In genomic region chr11:13261600-13262061, GRCh38 we compare ENCODE assay signal across 10 cellular contexts. TPM values are rescaled to one million over a fixed set of nuclear protein-coding genes. Genes with fewer than 3 reads are reported as not detected.
DNase-seq lines count a peak whose midpoint lies in the region; ATAC-seq and TF ChIP-seq lines count a peak whose summit lies in the region.
"Had no signal": no experiment of that assay in that cellular context is flagged by ENCODE, and none has a peak within 500 bp of the region (broad histone marks: within the 10 kb centered on the region; RNA-seq: fewer than 3 reads in every experiment).

No MANE protein-coding gene starts in this region.

- H3K36me3 ChIP-seq in gastrocnemius medialis: no peaks in the 10 kb centered on the region

- no peak overlapping the region for H3K4me3 Mint-ChIP-seq in activated CD4-positive, alpha-beta T cell treated with anti-CD3 and anti-CD28 coated beads, Interleukin-2, amount 10 ng/mL, durations not matched to agents 24 days and 14 days
- H3K4me3 Mint-ChIP-seq: memory B cell had no signal

- no peaks in the 10 kb centered on the region for H3K36me3 Mint-ChIP-seq in activated CD4-positive, alpha-beta T cell treated with anti-CD3 and anti-CD28 coated beads, Interleukin-2, amount 10 ng/mL, durations not matched to agents 24 days and 14 days (ENCODE audit: low read depth)
- H3K36me3 Mint-ChIP-seq: memory B cell had no signal

- H3K9me3 Mint-ChIP-seq in activated CD4-positive, alpha-beta T cell treated with anti-CD3 and anti-CD28 coated beads, Interleukin-2, amount 10 ng/mL, durations not matched to agents 24 days and 14 days: no peaks in the 10 kb centered on the region
- H3K9me3 Mint-ChIP-seq: memory B cell had no signal

- peak; percentile 73 to 95 for ATAC-seq in left cardiac atrium
- ATAC-seq in gastrocnemius medialis: peak; percentile 90 to 92
- ATAC-seq in HG03175 (IDR thresholded peaks at IDR 0.05; ENCODE audit: unreplicated experiment): no peak

- H3K27ac ChIP-seq in gastrocnemius medialis: peak overlapping the region; percentile 57 to 64 (median 62)

- H3K27me3 ChIP-seq in gastrocnemius medialis: no peaks in the 10 kb centered on the region

- H3K4me3 ChIP-seq in gastrocnemius medialis: no peak overlapping the region

- DNase-seq in EL: peak; percentile 95
- peak; percentile 16 for DNase-seq in T1000 (lab: John Stamatoyannopoulos, UW)
- DNase-seq in left cardiac atrium: no peak
- DNase-seq in gastrocnemius medialis: no peak
- no peak for DNase-seq in T-helper 2 cell
- no peak for DNase-seq in activated CD4-positive, alpha-beta T cell treated with anti-CD3 and anti-CD28 coated beads, Interleukin-2, amount 10 ng/mL, durations not matched to agents 24 days and 14 days
- DNase-seq in NCI-H446 (lab: John Stamatoyannopoulos, UW): no peak
- DNase-seq: activated naive CD4-positive, alpha-beta T cell had no signal

- H3K9me3 ChIP-seq in gastrocnemius medialis: no peaks in the 10 kb centered on the region

- peaks cover 15% of the 10 kb centered on the region for H3K4me1 Mint-ChIP-seq in activated CD4-positive, alpha-beta T cell treated with anti-CD3 and anti-CD28 coated beads, Interleukin-2, amount 10 ng/mL, durations not matched to agents 24 days and 14 days

- no peak overlapping the region for H3K27ac Mint-ChIP-seq in activated CD4-positive, alpha-beta T cell treated with anti-CD3 and anti-CD28 coated beads, Interleukin-2, amount 10 ng/mL, durations not matched to agents 24 days and 14 days
- H3K27ac Mint-ChIP-seq: memory B cell had no signal

- TF ChIP-seq CTCF in gastrocnemius medialis (IDR thresholded peaks at IDR 0.05 in 4 of 5, conservative IDR thresholded peaks at IDR 0.05 in 1 of 5): no peak

- TF ChIP-seq POLR2A in gastrocnemius medialis (IDR thresholded peaks at IDR 0.05): no peak

- H3K27me3 Mint-ChIP-seq in activated CD4-positive, alpha-beta T cell treated with anti-CD3 and anti-CD28 coated beads, Interleukin-2, amount 10 ng/mL, durations not matched to agents 24 days and 14 days: peaks cover 49% of the 10 kb centered on the region

- in situ Hi-C loops in gastrocnemius medialis (cut with MboI; ENCODE audit: low sequenced_read_pairs in 4 of 4): no loop called here

- peaks cover 21% of the 10 kb centered on the region in 2 donors for H3K4me1 ChIP-seq in gastrocnemius medialis

- intact Hi-C loops in left cardiac atrium (cut with DNase I) (no loop called here), gastrocnemius medialis (cut with DNase I; ENCODE audit: low total_unique reads) (no loop called here)
- intact Hi-C loops in activated CD4-positive, alpha-beta T cell treated with anti-CD3 and anti-CD28 coated beads, Interleukin-2, amount 10 ng/mL, durations not matched to agents 24 days and 14 days (cut with micrococcal nuclease): no loop called here

RNA-seq across cellular contexts. Expression of gene BMAL1, which starts 16.0 kb away (rescaled TPM):
- total RNA-seq in left cardiac atrium: 10 to 100 TPM in 1 of 2 donors, 1 to 10 TPM in 1; 7.8 to 17.0 TPM
- total RNA-seq in gastrocnemius medialis: 10 to 100 TPM; 27.7 to 81.8 (median 41.0) TPM
- total RNA-seq in activated CD4-positive, alpha-beta T cell treated with anti-CD3 and anti-CD28 coated beads, Interleukin-2, amount 10 ng/mL, durations not matched to agents 24 days and 14 days: 22.2 and 22.4 TPM in 2 replicates

Comparison
In these comparisons a context has a peak if more than half of its experiments do, and no peak if none do; other contexts are left out.
1. DNase-seq: peak in EL (single experiment) and T1000 (single experiment); none in left cardiac atrium (single experiment), gastrocnemius medialis (0 of 2), T-helper 2 cell (0 of 5), activated CD4-positive, alpha-beta T cell treated with anti-CD3 and anti-CD28 coated beads, Interleukin-2, amount 10 ng/mL, durations not matched to agents 24 days and 14 days (single experiment) and NCI-H446 (0 of 2).